ENCODE assay signal across 1 cellular context in genomic region chr16:63466-63865, GRCh38.
TF ChIP-seq lines count a peak whose summit lies in the region.

No MANE protein-coding gene starts in this region.

TF ChIP-seq in IMR-90, 13 proteins besides CTCF, POLR2A, EP300 and RAD21:
- TF ChIP-seq RFX5 (IDR thresholded peaks at IDR 0.05; ENCODE audit: low read depth, low read length) (no peak), RCOR1 (IDR thresholded peaks at IDR 0.05; ENCODE audit: insufficient replicate concordance, low read length) (no peak), MXI1 (IDR thresholded peaks at IDR 0.05; ENCODE audit: borderline replicate concordance, low read depth, low read length) (no peak), NFE2L2 (IDR thresholded peaks at IDR 0.05; ENCODE audit: low read depth, low read length) (no peak), MAFK (IDR thresholded peaks at IDR 0.05; ENCODE audit: low read depth, low read length) (no peak), CEBPB (IDR thresholded peaks at IDR 0.05; ENCODE audit: low read depth, low read length) (no peak), USF2 (IDR thresholded peaks at IDR 0.05; ENCODE audit: low read depth, low read length) (no peak), ELK1 (IDR thresholded peaks at IDR 0.05; ENCODE audit: borderline replicate concordance, low read depth, low read length) (no peak), SMC3 (IDR thresholded peaks at IDR 0.05; ENCODE audit: low read depth, low read length) (no peak), MAZ (IDR thresholded peaks at IDR 0.05; ENCODE audit: borderline replicate concordance, low read depth, low read length) (no peak), CHD1 (IDR thresholded peaks at IDR 0.05; ENCODE audit: low read depth, low read length) (no peak), FOS (IDR thresholded peaks at IDR 0.05; ENCODE audit: low read depth, low read length) (no peak)
TF ChIP-seq in IMR-90: peak in this region for 0.
